ENCODE assay signal across 37 cellular contexts in genomic region chr21:30981403-30981802, GRCh38. TPM values are rescaled to one million over a fixed set of nuclear protein-coding genes. Genes with fewer than 3 reads are reported as not detected.
A peak's percentile ranks its signal among the peaks of the same experiment; 100 is the strongest.
DNase-seq lines count a peak whose midpoint lies in the region; ATAC-seq and TF ChIP-seq lines count a peak whose summit lies in the region.
"Had no signal": no experiment of that assay in that cellular context is flagged by ENCODE, and none has a peak within 500 bp of the region (broad histone marks: within the 10 kb centered on the region; RNA-seq: fewer than 3 reads in every experiment).

No MANE protein-coding gene starts in this region.

- CTCF ChIA-PET in naive thymus-derived CD4-positive, alpha-beta T cell (lab: Charles Lee): no interaction called here

- peaks cover under 1% of the 10 kb centered on the region for H3K27me3 Mint-ChIP-seq in nephron progenitor cell (ENCODE audit: low read depth, poor library complexity)
- H3K27me3 Mint-ChIP-seq in naive thymus-derived CD4-positive, alpha-beta T cell: peaks cover 0 to 8% (median 0%) of the 10 kb centered on the region in 5 donors
- no peaks in the 10 kb centered on the region for H3K27me3 Mint-ChIP-seq in neural progenitor cell (ENCODE audit: insufficient read depth, low read depth)
- H3K27me3 Mint-ChIP-seq: activated CD4-positive, alpha-beta memory T cell treated with anti-CD3 and anti-CD28 coated beads for 36 hours; CD4-positive, alpha-beta T cell had no signal

- H3K9me3 Mint-ChIP-seq in nephron progenitor cell: no peaks in the 10 kb centered on the region
- H3K9me3 Mint-ChIP-seq in naive thymus-derived CD4-positive, alpha-beta T cell: peaks cover 0 to 8% (median 0%) of the 10 kb centered on the region in 11 donors
- no peaks in the 10 kb centered on the region for H3K9me3 Mint-ChIP-seq in neural progenitor cell
- H3K9me3 Mint-ChIP-seq: activated CD4-positive, alpha-beta memory T cell treated with anti-CD3 and anti-CD28 coated beads for 36 hours; activated T-helper 1 cell treated with anti-CD3 and anti-CD28 coated beads, Interleukin-12 subunit alpha, Interleukin-12 subunit beta, Interleukin-2, Interleukin-4 antibody, amounts not matched to agents 30 ng/mL and 10 ng/mL and 1 ng/mL, durations not matched to agents 14 hours and 24 hours and 36 hours; CD4-positive, alpha-beta T cell; neural crest cell had no signal

- H3K27ac ChIP-seq in upper lobe of left lung: no peak overlapping the region
- H3K27ac ChIP-seq in naive thymus-derived CD4-positive, alpha-beta T cell (ENCODE audit: low read depth, low read length): no peak overlapping the region
- no peak overlapping the region for H3K27ac ChIP-seq in neural progenitor cell
- H3K27ac ChIP-seq: coronary artery, HL-60, left lung, parathyroid adenoma, skin epidermis, thoracic aorta had no signal

- no peaks in the 10 kb centered on the region for H4K20me1 ChIP-seq in neural progenitor cell (ENCODE audit: low read depth)

- POLR2A ChIA-PET in naive thymus-derived CD4-positive, alpha-beta T cell (lab: Charles Lee): no interaction called here

- H3K36me3 ChIP-seq in upper lobe of left lung: no peaks in the 10 kb centered on the region
- no peaks in the 10 kb centered on the region for H3K36me3 ChIP-seq in naive thymus-derived CD4-positive, alpha-beta T cell (ENCODE audit: control insufficient read depth in 2 of 3, insufficient read depth in 3 of 3, low read length in 3 of 3)
- no peaks in the 10 kb centered on the region for H3K36me3 ChIP-seq in neural progenitor cell
- H3K36me3 ChIP-seq: left lung, thoracic aorta had no signal

- no peaks in the 10 kb centered on the region for H3K9me3 ChIP-seq in upper lobe of left lung
- H3K9me3 ChIP-seq in naive thymus-derived CD4-positive, alpha-beta T cell (ENCODE audit: control insufficient read depth in 2 of 3, low read length in 3 of 3): no peaks in the 10 kb centered on the region
- H3K9me3 ChIP-seq in neural progenitor cell (ENCODE audit: low read depth): no peaks in the 10 kb centered on the region
- H3K9me3 ChIP-seq: left lung, thoracic aorta had no signal

- H3K27ac Mint-ChIP-seq in nephron progenitor cell: peak overlapping the region; percentile 3
- H3K27ac Mint-ChIP-seq in naive thymus-derived CD4-positive, alpha-beta T cell: peak overlapping the region in 1 of 9 donors; percentile 24
- no peak overlapping the region for H3K27ac Mint-ChIP-seq in neural progenitor cell
- H3K27ac Mint-ChIP-seq: activated CD4-positive, alpha-beta memory T cell treated with anti-CD3 and anti-CD28 coated beads for 36 hours; activated T-helper 1 cell treated with anti-CD3 and anti-CD28 coated beads, Interleukin-12 subunit alpha, Interleukin-12 subunit beta, Interleukin-2, Interleukin-4 antibody, amounts not matched to agents 30 ng/mL and 10 ng/mL and 1 ng/mL, durations not matched to agents 14 hours and 24 hours and 36 hours; CD4-positive, alpha-beta T cell; stimulated activated naive CD8-positive, alpha-beta T cell treated with anti-CD3 and anti-CD28 coated beads, Interleukin-15, Interleukin-2, amounts not matched to agents 100 ng/mL and 50 ng/mL, for 24 hours had no signal

- peak; percentile 33 for DNase-seq in NCI-H146 (lab: John Stamatoyannopoulos, UW)
- no peak for DNase-seq in NCI-H146 treated with DMSO at 0.1 percent for 48 hours (lab: John Stamatoyannopoulos, UW; ENCODE audit: unreplicated experiment)
- peak; percentile 81 for DNase-seq in NAMALWA (ENCODE audit: low spot score)
- no peak for DNase-seq in nephron progenitor cell
- DNase-seq in upper lobe of left lung: no peak
- DNase-seq in naive thymus-derived CD4-positive, alpha-beta T cell: no peak
- no peak for DNase-seq in neural progenitor cell (ENCODE audit: low spot score)
- DNase-seq: activated CD4-positive, alpha-beta memory T cell treated with anti-CD3 and anti-CD28 coated beads for 36 hours; activated CD4-positive, alpha-beta T cell treated with anti-CD3 and anti-CD28 coated beads for 1 hour; activated CD8-positive, alpha-beta memory T cell treated with anti-CD3 and anti-CD28 coated beads, Interleukin-2, amount 50 U/mL, for 4 hours; activated naive CD4-positive, alpha-beta T cell treated with Interleukin-2 at 50 U/mL for 16 hours; caudate nucleus; CD4-positive, alpha-beta T cell; erythroblast; HCEC 1CT; islet precursor cell; KBM-7; left lung; mesenchymal stem cell; NCI-H1105 treated with DMSO at 0.1 percent for 48 hours; NCI-H2171; NCI-H510A; PC-3 had no signal

- H3K79me2 ChIP-seq in neural progenitor cell (ENCODE audit: low read depth): no peaks in the 10 kb centered on the region
- H3K79me2 ChIP-seq: parathyroid adenoma had no signal

- no peak overlapping the region for H3K4me2 ChIP-seq in neural progenitor cell

- H3K36me3 Mint-ChIP-seq in nephron progenitor cell (ENCODE audit: low read depth) (peaks cover 22% of the 10 kb centered on the region), neural progenitor cell (no peaks in the 10 kb centered on the region)
- peaks cover 0 to 7% (median 0%) of the 10 kb centered on the region in 5 donors for H3K36me3 Mint-ChIP-seq in naive thymus-derived CD4-positive, alpha-beta T cell
- H3K36me3 Mint-ChIP-seq: activated CD4-positive, alpha-beta memory T cell treated with anti-CD3 and anti-CD28 coated beads for 36 hours had no signal

- H3K4me1 Mint-ChIP-seq in nephron progenitor cell: peaks cover 28% of the 10 kb centered on the region
- H3K4me1 Mint-ChIP-seq in naive thymus-derived CD4-positive, alpha-beta T cell: peaks cover 6 to 29% (median 14%) of the 10 kb centered on the region in 7 donors
- H3K4me1 Mint-ChIP-seq in neural progenitor cell: peaks cover 2% of the 10 kb centered on the region
- H3K4me1 Mint-ChIP-seq: neural crest cell had no signal

- H3K4me3 ChIP-seq in upper lobe of left lung (no peak overlapping the region), neural progenitor cell (no peak overlapping the region)
- H3K4me3 ChIP-seq in naive thymus-derived CD4-positive, alpha-beta T cell (ENCODE audit: low read length): no peak overlapping the region
- H3K4me3 ChIP-seq: coronary artery, left lung, skin epidermis, thoracic aorta had no signal

- H2AFZ ChIP-seq in neural progenitor cell (replicated peaks): no peak overlapping the region
- H2AFZ ChIP-seq: parathyroid adenoma had no signal

- ATAC-seq in HG02642 (IDR thresholded peaks at IDR 0.05; ENCODE audit: poor library complexity, unreplicated experiment) (peak; percentile 45), upper lobe of left lung (ENCODE audit: low FRiP score in 2 of 2) (no peak)
- ATAC-seq in naive thymus-derived CD4-positive, alpha-beta T cell: no peak
- ATAC-seq: left lung, PC-3 had no signal

- H3K4me3 Mint-ChIP-seq in nephron progenitor cell (no peak overlapping the region), neural progenitor cell (no peak overlapping the region)
- H3K4me3 Mint-ChIP-seq in naive thymus-derived CD4-positive, alpha-beta T cell: no peak overlapping the region
- H3K4me3 Mint-ChIP-seq: activated CD4-positive, alpha-beta memory T cell treated with anti-CD3 and anti-CD28 coated beads for 36 hours; activated T-helper 1 cell treated with anti-CD3 and anti-CD28 coated beads, Interleukin-12 subunit alpha, Interleukin-12 subunit beta, Interleukin-2, Interleukin-4 antibody, amounts not matched to agents 30 ng/mL and 10 ng/mL and 1 ng/mL, durations not matched to agents 14 hours and 24 hours and 36 hours; CD4-positive, alpha-beta T cell; neural crest cell; stimulated activated naive CD8-positive, alpha-beta T cell treated with anti-CD3 and anti-CD28 coated beads, Interleukin-15, Interleukin-2, amounts not matched to agents 100 ng/mL and 50 ng/mL, for 24 hours had no signal

- TF ChIP-seq CTCF in nephron progenitor cell (IDR thresholded peaks at IDR 0.05): no peak
- no peak for TF ChIP-seq CTCF in upper lobe of left lung (IDR thresholded peaks at IDR 0.05)
- TF ChIP-seq CTCF in neural progenitor cell (IDR thresholded peaks at IDR 0.05): no peak

- H3F3A ChIP-seq in neural progenitor cell (ENCODE audit: low read depth): no peaks in the 10 kb centered on the region

- H3K4me1 ChIP-seq in upper lobe of left lung (no peaks in the 10 kb centered on the region), neural progenitor cell (no peaks in the 10 kb centered on the region)
- H3K4me1 ChIP-seq in naive thymus-derived CD4-positive, alpha-beta T cell (ENCODE audit: control insufficient read depth in 2 of 2, insufficient read depth in 2 of 2, low read length in 2 of 2): no peaks in the 10 kb centered on the region
- H3K4me1 ChIP-seq: left lung, parathyroid adenoma had no signal

- no peak for TF ChIP-seq EP300 in upper lobe of left lung (IDR thresholded peaks at IDR 0.05)

- no peaks in the 10 kb centered on the region for H3K27me3 ChIP-seq in upper lobe of left lung
- H3K27me3 ChIP-seq in naive thymus-derived CD4-positive, alpha-beta T cell (ENCODE audit: control insufficient read depth in 2 of 2, insufficient read depth in 2 of 2, low read length in 2 of 2): no peaks in the 10 kb centered on the region
- H3K27me3 ChIP-seq in neural progenitor cell: no peaks in the 10 kb centered on the region
- H3K27me3 ChIP-seq: left lung had no signal

- TF ChIP-seq POLR2A in upper lobe of left lung (IDR thresholded peaks at IDR 0.05): no peak

- intact Hi-C loops in naive thymus-derived CD4-positive, alpha-beta T cell (cut with micrococcal nuclease): no loop called here

- no peak overlapping the region for H3K9ac ChIP-seq in neural progenitor cell
- H3K9ac ChIP-seq: parathyroid adenoma had no signal

- WGBS in upper lobe of left lung, 2 donors: 83 to 91% methylated on average over 1 of the region's 1 CpG

RNA-seq across cellular contexts. Expression of gene KRTAP19-8, which starts 56.9 kb away (rescaled TPM):
- total RNA-seq in upper lobe of left lung: 10 to 100 TPM in 1 of 6 donors, not detected in 5; 10.0 TPM
- not detected for total RNA-seq in naive thymus-derived CD4-positive, alpha-beta T cell
- not detected for polyA plus RNA-seq in naive thymus-derived CD4-positive, alpha-beta T cell
- total RNA-seq in neural progenitor cell (ENCODE audit: low replicate concordance): not detected in 2 replicates
- total RNA-seq: A172; activated CD4-positive, alpha-beta memory T cell treated with anti-CD3 and anti-CD28 coated beads for 36 hours; activated T-helper 1 cell treated with anti-CD3 and anti-CD28 coated beads, Interleukin-12 subunit alpha, Interleukin-12 subunit beta, Interleukin-2, Interleukin-4 antibody, amounts not matched to agents 30 ng/mL and 10 ng/mL and 1 ng/mL, durations not matched to agents 14 hours and 24 hours and 36 hours; CD4-positive, alpha-beta T cell; Daoy; glomerular endothelial cell; left lung; MCF 10A; neural crest cell; PC-3; T-helper 2 cell treated with Interferon-gamma antibody and Interleukin-4, amounts not matched to agents 100 ng/mL and 5 ng/mL, for 36 hours; thoracic aorta had no signal

Comparison
In these comparisons a context has a peak if more than half of its experiments do, and no peak if none do; other contexts are left out.
1. DNase-seq: peak in NCI-H146 (single experiment) and NAMALWA (single experiment); none in NCI-H146 treated with DMSO at 0.1 percent for 48 hours (single experiment), nephron progenitor cell (single experiment), upper lobe of left lung (0 of 2), naive thymus-derived CD4-positive, alpha-beta T cell (0 of 9) and neural progenitor cell (single experiment).